In genomic region chr1:87682565-87682964, GRCh38 we compare ENCODE assay signal across 27 cellular contexts.
"Had no signal": no experiment of that assay in that cellular context is flagged by ENCODE, and none has a peak within 500 bp of the region (broad histone marks: within the 10 kb centered on the region; RNA-seq: fewer than 3 reads in every experiment).

No MANE protein-coding gene starts in this region.

- H3K4me1 Mint-ChIP-seq: activated CD4-positive, alpha-beta T cell treated with anti-CD3 and anti-CD28 coated beads for 36 hours had no signal

- DNase-seq: activated B cell treated with CpG ODN at 0.5 μM for 24 hours; activated CD4-positive, alpha-beta T cell treated with anti-CD3 and anti-CD28 coated beads for 36 hours; activated CD4-positive, alpha-beta T cell treated with anti-CD3 and anti-CD28 coated beads, Interleukin-2, amount 50 U/mL, for 48 hours; activated CD8-positive, alpha-beta memory T cell treated with anti-CD3 and anti-CD28 coated beads, Interleukin-2, amount 50 U/mL, for 48 hours; activated naive CD4-positive, alpha-beta T cell treated with Interleukin-2 at 50 U/mL for 16 hours; activated naive CD8-positive, alpha-beta T cell treated with anti-CD3 and anti-CD28 coated beads, Interleukin-2, amount 10 ng/mL, durations not matched to agents 7 days and 5 days; activated T-cell treated with anti-CD3 and anti-CD28 coated beads, Interleukin-2, amount 50 U/mL, for 4 hours; amniotic stem cell; colonic mucosa; dorsolateral prefrontal cortex; effector memory CD8-positive, alpha-beta T cell; esophagus squamous epithelium; gastrocnemius medialis; hippocampal formation; mucosa of descending colon; occipital lobe; posterior cingulate gyrus; sigmoid colon; stimulated activated CD4-positive, alpha-beta T cell treated with anti-CD3 and anti-CD28 coated beads, Interleukin-15, amount 100 ng/mL, for 24 hours; stimulated activated CD8-positive, alpha-beta memory T cell treated with anti-CD3 and anti-CD28 coated beads, Interleukin-4, amount 100 ng/mL, for 48 hours; stimulated activated naive B cell treated with anti-CD40 and anti-IgM and Interleukin-4, amounts not matched to agents 10 μg/mL and 1 μg/mL and 100 μg/mL, for 72 hours; T-helper 9 cell; testis had no signal

- ATAC-seq: activated CD4-positive, alpha-beta T cell treated with anti-CD3 and anti-CD28 coated beads for 36 hours; activated T-cell treated with anti-CD3 and anti-CD28 coated beads, Interleukin-2, amount 50 U/mL, for 4 hours; effector memory CD8-positive, alpha-beta T cell; gastrocnemius medialis; mucosa of descending colon had no signal

- H3K27ac Mint-ChIP-seq: activated B cell treated with CpG ODN at 0.5 μM for 24 hours; activated CD4-positive, alpha-beta T cell treated with anti-CD3 and anti-CD28 coated beads for 36 hours; activated naive CD8-positive, alpha-beta T cell treated with anti-CD3 and anti-CD28 coated beads, Interleukin-2, amount 10 ng/mL, durations not matched to agents 7 days and 5 days; effector memory CD8-positive, alpha-beta T cell; stimulated activated naive B cell treated with anti-CD40 and anti-IgM and Interleukin-4, amounts not matched to agents 10 μg/mL and 1 μg/mL and 100 μg/mL, for 72 hours; type B pancreatic cell had no signal

- H3K4me3 ChIP-seq: breast epithelium, colonic mucosa, dorsolateral prefrontal cortex, esophagus squamous epithelium, gastrocnemius medialis, mucosa of descending colon, sigmoid colon, smooth muscle cell, testis, vagina had no signal

- H3K9me3 ChIP-seq: breast epithelium, colonic mucosa, esophagus squamous epithelium, gastrocnemius medialis, mucosa of descending colon, testis, vagina had no signal

- H3K9me3 Mint-ChIP-seq: activated B cell treated with CpG ODN at 0.5 μM for 24 hours; activated naive CD8-positive, alpha-beta T cell treated with anti-CD3 and anti-CD28 coated beads, Interleukin-2, amount 10 ng/mL, durations not matched to agents 7 days and 5 days; activated T-cell treated with anti-CD3 and anti-CD28 coated beads, Interleukin-2, amount 50 U/mL, for 4 hours; effector memory CD8-positive, alpha-beta T cell; stimulated activated naive B cell treated with anti-CD40 and anti-IgM and Interleukin-4, amounts not matched to agents 10 μg/mL and 1 μg/mL and 100 μg/mL, for 72 hours had no signal

- H3K27me3 ChIP-seq: breast epithelium, colonic mucosa, dorsolateral prefrontal cortex, esophagus squamous epithelium, gastrocnemius medialis, sigmoid colon, testis, vagina had no signal

- H3K27me3 Mint-ChIP-seq: activated B cell treated with CpG ODN at 0.5 μM for 24 hours; activated CD4-positive, alpha-beta T cell treated with anti-CD3 and anti-CD28 coated beads for 36 hours; activated naive CD8-positive, alpha-beta T cell treated with anti-CD3 and anti-CD28 coated beads, Interleukin-2, amount 10 ng/mL, durations not matched to agents 7 days and 5 days; stimulated activated naive B cell treated with anti-CD40 and anti-IgM and Interleukin-4, amounts not matched to agents 10 μg/mL and 1 μg/mL and 100 μg/mL, for 72 hours; type B pancreatic cell had no signal

- H3K4me1 ChIP-seq: breast epithelium, vagina had no signal

- H3K4me3 Mint-ChIP-seq: activated B cell treated with CpG ODN at 0.5 μM for 24 hours; activated CD4-positive, alpha-beta T cell treated with anti-CD3 and anti-CD28 coated beads for 36 hours; activated naive CD8-positive, alpha-beta T cell treated with anti-CD3 and anti-CD28 coated beads, Interleukin-2, amount 10 ng/mL, durations not matched to agents 7 days and 5 days; activated T-cell treated with anti-CD3 and anti-CD28 coated beads, Interleukin-2, amount 50 U/mL, for 4 hours; effector memory CD8-positive, alpha-beta T cell; stimulated activated naive B cell treated with anti-CD40 and anti-IgM and Interleukin-4, amounts not matched to agents 10 μg/mL and 1 μg/mL and 100 μg/mL, for 72 hours had no signal

- H3K27ac ChIP-seq: breast epithelium, colonic mucosa, dorsolateral prefrontal cortex, esophagus squamous epithelium, gastrocnemius medialis, sigmoid colon, testis, vagina had no signal

- H3K36me3 Mint-ChIP-seq: activated naive CD8-positive, alpha-beta T cell treated with anti-CD3 and anti-CD28 coated beads, Interleukin-2, amount 10 ng/mL, durations not matched to agents 7 days and 5 days; stimulated activated naive B cell treated with anti-CD40 and anti-IgM and Interleukin-4, amounts not matched to agents 10 μg/mL and 1 μg/mL and 100 μg/mL, for 72 hours; type B pancreatic cell had no signal

- H3K36me3 ChIP-seq: breast epithelium, colonic mucosa, esophagus squamous epithelium, gastrocnemius medialis, sigmoid colon, vagina had no signal
